28 cellular contexts compared by ENCODE assay signal in genomic region chr3:127306361-127307112, GRCh38. TPM values are rescaled to one million over a fixed set of nuclear protein-coding genes. Genes with fewer than 3 reads are reported as not detected.
"Had no signal": no experiment of that assay in that cellular context is flagged by ENCODE, and none has a peak within 500 bp of the region (broad histone marks: within the 10 kb centered on the region; RNA-seq: fewer than 3 reads in every experiment).

No MANE protein-coding gene starts in this region.

- H3K36me3 ChIP-seq: brain microvascular endothelial cell, cardiac muscle cell, SJSA1 had no signal

- H3K36me3 Mint-ChIP-seq: activated naive CD4-positive, alpha-beta T cell treated with anti-CD3 and anti-CD28 coated beads, Interleukin-2, amount 50 U/mL, for 72 hours had no signal

- H3K27ac ChIP-seq: brain microvascular endothelial cell, cardiac muscle cell, SJSA1 had no signal

- H3K27ac Mint-ChIP-seq: activated CD4-positive, alpha-beta T cell treated with anti-CD3 and anti-CD28 coated beads, Interleukin-2, amount 10 ng/mL, durations not matched to agents 24 days and 14 days; activated CD8-positive, alpha-beta T cell treated with anti-CD3 and anti-CD28 coated beads for 36 hours; activated naive CD4-positive, alpha-beta T cell treated with anti-CD3 and anti-CD28 coated beads for 36 hours; activated naive CD4-positive, alpha-beta T cell treated with anti-CD3 and anti-CD28 coated beads, Interleukin-2, amount 50 U/mL, for 72 hours; activated T-helper 2 cell treated with anti-CD3 and anti-CD28 coated beads, Interferon-gamma antibody, Interleukin-2, Interleukin-4, amounts not matched to agents 10 μg/mL and 5 μg/mL and 100 μg/mL, durations not matched to agents 14 hours and 24 hours and 36 hours; T-helper 1 cell treated with Interleukin-12 subunit alpha and Interleukin-12 subunit beta and Interleukin-4 antibody, amounts not matched to agents 30 μg/mL and 1 μg/mL, for 36 hours; T-helper 2 cell treated with Interferon-gamma antibody and Interleukin-4, amounts not matched to agents 5 μg/mL and 100 μg/mL, for 36 hours had no signal

- DNase-seq: activated CD4-positive, alpha-beta T cell treated with anti-CD3 and anti-CD28 coated beads, Interleukin-2, amount 10 ng/mL, durations not matched to agents 24 days and 14 days; activated CD4-positive, alpha-beta T cell treated with anti-CD3 and anti-CD28 coated beads, Interleukin-2, amount 50 U/mL, for 4 hours; activated CD8-positive, alpha-beta T cell treated with anti-CD3 and anti-CD28 coated beads for 36 hours; activated gamma-delta T cell; activated naive CD4-positive, alpha-beta T cell treated with anti-CD3 and anti-CD28 coated beads for 36 hours; activated T-cell treated with anti-CD3 and anti-CD28 coated beads, Interleukin-2, amount 50 U/mL, for 1 hour; amniotic stem cell; aorta; brain microvascular endothelial cell; NCI-H1092 treated with DMSO at 0.1 percent for 48 hours; NCI-H1417 treated with DMSO at 0.1 percent for 48 hours; NCI-H187 treated with DMSO at 0.1 percent for 48 hours; NCI-H2081; NCI-H345; NCI-H524 treated with DMSO at 0.1 percent for 48 hours; SHP77 treated with DMSO at 0.1 percent for 48 hours had no signal

- H3K27me3 ChIP-seq: brain microvascular endothelial cell had no signal

- H3K4me1 Mint-ChIP-seq: activated CD4-positive, alpha-beta T cell treated with anti-CD3 and anti-CD28 coated beads, Interleukin-2, amount 10 ng/mL, durations not matched to agents 24 days and 14 days; central memory CD8-positive, alpha-beta T cell had no signal

- H3K4me3 ChIP-seq: cardiac muscle cell, SJSA1 had no signal

- H3K9me3 ChIP-seq: SJSA1, SK-N-SH had no signal

- H3K9me3 Mint-ChIP-seq: activated CD4-positive, alpha-beta T cell treated with anti-CD3 and anti-CD28 coated beads, Interleukin-2, amount 10 ng/mL, durations not matched to agents 24 days and 14 days; activated CD8-positive, alpha-beta T cell treated with anti-CD3 and anti-CD28 coated beads for 36 hours; activated T-helper 2 cell treated with anti-CD3 and anti-CD28 coated beads, Interferon-gamma antibody, Interleukin-2, Interleukin-4, amounts not matched to agents 10 μg/mL and 5 μg/mL and 100 μg/mL, durations not matched to agents 14 hours and 24 hours and 36 hours; central memory CD8-positive, alpha-beta T cell; T-helper 1 cell treated with Interleukin-12 subunit alpha and Interleukin-12 subunit beta and Interleukin-4 antibody, amounts not matched to agents 30 μg/mL and 1 μg/mL, for 36 hours; T-helper 2 cell treated with Interferon-gamma antibody and Interleukin-4, amounts not matched to agents 5 μg/mL and 100 μg/mL, for 36 hours had no signal

- H3K4me3 Mint-ChIP-seq: activated CD4-positive, alpha-beta T cell treated with anti-CD3 and anti-CD28 coated beads, Interleukin-2, amount 10 ng/mL, durations not matched to agents 24 days and 14 days; activated CD8-positive, alpha-beta T cell treated with anti-CD3 and anti-CD28 coated beads for 36 hours; activated naive CD4-positive, alpha-beta T cell treated with anti-CD3 and anti-CD28 coated beads for 36 hours; central memory CD8-positive, alpha-beta T cell; T-helper 1 cell treated with Interleukin-12 subunit alpha and Interleukin-12 subunit beta and Interleukin-4 antibody, amounts not matched to agents 30 μg/mL and 1 μg/mL, for 36 hours; T-helper 2 cell treated with Interferon-gamma antibody and Interleukin-4, amounts not matched to agents 5 μg/mL and 100 μg/mL, for 36 hours had no signal

- H3K4me1 ChIP-seq: SJSA1 had no signal

- ATAC-seq: activated CD8-positive, alpha-beta T cell treated with anti-CD3 and anti-CD28 coated beads for 36 hours; activated naive CD4-positive, alpha-beta T cell treated with anti-CD3 and anti-CD28 coated beads, Interleukin-2, amount 50 U/mL, for 72 hours; Panc1 had no signal

RNA-seq across cellular contexts. Expression of gene PRR20G, which starts 18.7 kb away (rescaled TPM):
- total RNA-seq: activated CD4-positive, alpha-beta T cell treated with anti-CD3 and anti-CD28 coated beads, Interleukin-2, amount 10 ng/mL, durations not matched to agents 24 days and 14 days; activated CD8-positive, alpha-beta memory T cell treated with anti-CD3 and anti-CD28 coated beads for 36 hours; activated CD8-positive, alpha-beta T cell treated with anti-CD3 and anti-CD28 coated beads for 36 hours; activated naive CD4-positive, alpha-beta T cell treated with anti-CD3 and anti-CD28 coated beads for 36 hours; activated naive CD4-positive, alpha-beta T cell treated with anti-CD3 and anti-CD28 coated beads, Interleukin-2, amount 50 U/mL, for 72 hours; activated T-helper 2 cell treated with anti-CD3 and anti-CD28 coated beads, Interferon-gamma antibody, Interleukin-2, Interleukin-4, amounts not matched to agents 10 μg/mL and 5 μg/mL and 100 μg/mL, durations not matched to agents 14 hours and 24 hours and 36 hours; aorta; cardiac muscle cell; M059J; NCI-H460; SJSA1 had no signal
